1 cellular context compared by ENCODE assay signal in genomic region chr9:120921751-120922181, GRCh38.
TF ChIP-seq lines count a peak whose summit lies in the region.

No MANE protein-coding gene starts in this region.

TF ChIP-seq in GM23338, 12 proteins besides CTCF, POLR2A, EP300 and RAD21 (continued from another document):
- TF ChIP-seq ZNF462 (CRISPR knock-in tag; IDR thresholded peaks at IDR 0.05), result no peak
